ENCODE assay signal across 15 cellular contexts in the genomic region with DNA sequence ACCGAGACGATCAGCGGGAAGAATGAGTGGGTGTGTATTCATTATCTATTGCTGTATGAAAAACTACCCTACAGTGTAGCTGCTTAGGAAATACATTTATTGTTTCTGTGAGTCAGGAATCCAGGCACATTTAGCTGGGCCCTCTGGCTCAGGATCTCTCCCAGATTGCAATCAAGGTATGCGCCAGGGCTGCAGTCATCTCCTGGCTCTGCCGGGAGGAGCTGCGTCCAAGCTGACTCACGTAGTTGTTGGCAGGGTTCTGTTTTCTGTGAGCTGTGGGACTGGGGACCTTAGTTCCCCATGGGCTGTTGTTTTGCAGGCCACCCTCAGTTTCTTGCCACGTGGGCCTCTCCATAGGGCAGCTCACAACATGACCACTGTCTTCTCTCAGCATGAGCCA.
A peak's percentile ranks its signal among the peaks of the same experiment; 100 is the strongest.
DNase-seq lines count a peak whose midpoint lies in the region; ATAC-seq, FAIRE-seq and TF ChIP-seq lines count a peak whose summit lies in the region.
"Had no signal": no experiment of that assay in that cellular context is flagged by ENCODE, and none has a peak within 500 bp of the region (broad histone marks: within the 10 kb centered on the region; RNA-seq: fewer than 3 reads in every experiment).

No MANE protein-coding gene starts in this region.

- TF ChIP-seq CTCF in H1 (IDR thresholded peaks at IDR 0.05; ENCODE audit: control extremely low read depth in 1 of 3, insufficient read depth in 1 of 3, low read depth in 1 of 3, low read length in 3 of 3) (no peak), keratinocyte (optimal IDR thresholded peaks at IDR 0.05 in 1 of 3, IDR thresholded peaks at IDR 0.05 in 1 of 3, conservative IDR thresholded peaks at IDR 0.05 in 1 of 3; ENCODE audit: extremely low read depth in 1 of 3, insufficient read depth in 2 of 3, low read length in 3 of 3) (no peak), spleen (IDR thresholded peaks at IDR 0.05 in 8 of 11, conservative IDR thresholded peaks at IDR 0.05 in 3 of 11) (no peak)

- no peak overlapping the region for H3K4ac ChIP-seq in H1 (replicated peaks; ENCODE audit: insufficient read length, low read depth, low read length)

- H2BK20ac ChIP-seq in H1 (ENCODE audit: low read length): no peak overlapping the region

- 91% methylated on average over 8 of the region's 8 CpGs; no CpG with 5 or more reads in 1 of the 2 experiments for WGBS in H1 (ENCODE audit: extremely low coverage in 1 of 2, insufficient coverage in 1 of 2, insufficient read length in 1 of 2, insufficient replicate concordance in 2 of 2, low coverage in 1 of 2, low lambda C conversion rate in 2 of 2, missing lambda C conversion rate in 1 of 2), 2 experiments
- 96 to 99% (median 97%) methylated on average over 8 of the region's 8 CpGs for WGBS in spleen, 5 donors

- no peak for ATAC-seq in HG03571 (IDR thresholded peaks at IDR 0.05; ENCODE audit: unreplicated experiment)
- no peak for ATAC-seq in HG02571 (IDR thresholded peaks at IDR 0.05; ENCODE audit: unreplicated experiment)
- ATAC-seq: mucosa of descending colon had no signal

- H3K9me3 ChIP-seq in MG63 (peaks cover 4% of the 10 kb centered on the region; the same call in 1 of the 2 replicates), H1 (ENCODE audit: insufficient read depth in 2 of 2, low read depth in 1 of 2, low read length in 1 of 2) (no peaks in the 10 kb centered on the region), keratinocyte (ENCODE audit: control insufficient read depth, low read depth, low read length) (no peaks in the 10 kb centered on the region), spleen (no peaks in the 10 kb centered on the region)
- H3K9me3 ChIP-seq: mucosa of descending colon had no signal

- no peak for TF ChIP-seq RAD21 in H1 (IDR thresholded peaks at IDR 0.05 in 1 of 2, conservative IDR thresholded peaks at IDR 0.05 in 1 of 2; ENCODE audit: low read depth in 2 of 2, low read length in 2 of 2)

- H3K36me3 ChIP-seq in MG63 (peaks cover 5% of the 10 kb centered on the region; the same call in 1 of the 2 replicates), H1 (ENCODE audit: control insufficient read depth in 2 of 4, insufficient read depth in 4 of 4, low read length in 3 of 4) (no peaks in the 10 kb centered on the region), keratinocyte (ENCODE audit: control insufficient read depth in 2 of 2, extremely low read depth in 1 of 2, insufficient read depth in 2 of 2, low read length in 2 of 2) (no peaks in the 10 kb centered on the region), spleen (no peaks in the 10 kb centered on the region)

- H3K27me3 ChIP-seq in MG63 (no peaks in the 10 kb centered on the region), H1 (replicated peaks in 1 of 4; ENCODE audit: control insufficient read depth in 3 of 4, extremely low read depth in 1 of 4, insufficient read depth in 3 of 4, low read length in 3 of 4) (no peaks in the 10 kb centered on the region; a peak in 1 of 7 replicates), keratinocyte (ENCODE audit: control insufficient read depth, extremely low read depth, insufficient read depth, low read length) (no peaks in the 10 kb centered on the region), spleen (replicated peaks in 1 of 7) (no peaks in the 10 kb centered on the region)
- H3K27me3 ChIP-seq: hepatocyte had no signal

- no peak overlapping the region for H3K23ac ChIP-seq in H1 (ENCODE audit: insufficient read length)

- no peak overlapping the region for H3K14ac ChIP-seq in H1 (ENCODE audit: insufficient read length)

- H3K4me3 ChIP-seq in MG63: no peak overlapping the region
- no peak overlapping the region for H3K4me3 ChIP-seq in H1 (ENCODE audit: extremely low read depth in 1 of 4, insufficient read depth in 2 of 4, low read depth in 3 of 4, low read length in 4 of 4)
- H3K4me3 ChIP-seq in keratinocyte (ENCODE audit: control insufficient read depth in 2 of 3, extremely low read depth in 1 of 3, insufficient read depth in 2 of 3, low read depth in 1 of 3, low read length in 3 of 3): no peak overlapping the region
- H3K4me3 ChIP-seq in spleen: no peak overlapping the region
- H3K4me3 ChIP-seq: hepatocyte, mucosa of descending colon, smooth muscle cell had no signal

- H4K8ac ChIP-seq in H1 (ENCODE audit: extremely low read depth, insufficient read depth, low read length): no peak overlapping the region

- H3K9me1 ChIP-seq in keratinocyte (ENCODE audit: control insufficient read depth, extremely low read depth, insufficient read depth, low read length): no peaks in the 10 kb centered on the region

- H3K27ac ChIP-seq in H1 (ENCODE audit: low read depth, low read length) (no peak overlapping the region), keratinocyte (ENCODE audit: control insufficient read depth, insufficient read depth, low read length) (no peak overlapping the region), spleen (no peak overlapping the region)
- H3K27ac ChIP-seq: hepatocyte had no signal

- H3K4me1 ChIP-seq in H1 (replicated peaks in 1 of 4; ENCODE audit: control insufficient read depth in 3 of 4, insufficient read depth in 4 of 4, low read length in 3 of 4): no peaks in the 10 kb centered on the region
- peaks cover 7% of the 10 kb centered on the region for H3K4me1 ChIP-seq in keratinocyte (ENCODE audit: control insufficient read depth, extremely low read depth, insufficient read depth, low read length)
- H3K4me1 ChIP-seq in spleen: peaks cover 0 to 7% (median 2%) of the 10 kb centered on the region in 6 donors

- FAIRE-seq in H1 (lab: Jason Lieb, UNC) (no peak), keratinocyte (lab: Jason Lieb, UNC) (peak; percentile 87)
- FAIRE-seq: colon had no signal

- TF ChIP-seq POLR2A in H1 (IDR thresholded peaks at IDR 0.05; ENCODE audit: control extremely low read depth in 1 of 2, low read depth in 2 of 2, low read length in 2 of 2) (no peak), spleen (IDR thresholded peaks at IDR 0.05) (no peak)

- intact Hi-C loops in spleen (cut with DNase I; ENCODE audit: low total_unique reads): no loop called here

- H4K20me1 ChIP-seq in H1 (replicated peaks in 1 of 2; ENCODE audit: control insufficient read depth in 1 of 2, insufficient read depth in 2 of 2, low read length in 2 of 2): no peaks in the 10 kb centered on the region
- no peaks in the 10 kb centered on the region for H4K20me1 ChIP-seq in keratinocyte (ENCODE audit: control insufficient read depth, extremely low read depth, insufficient read depth, low read length)

- H2BK12ac ChIP-seq in H1 (ENCODE audit: low read depth, low read length): no peak overlapping the region

- H3K18ac ChIP-seq in H1 (ENCODE audit: extremely low read depth, low read length): no peak overlapping the region

- no peak overlapping the region for H2BK120ac ChIP-seq in H1 (replicated peaks; ENCODE audit: low read depth, low read length)

- DNase-seq in 8988T (peak; percentile 31), MG63 (peak; percentile 94), H1 (ENCODE audit: low read depth in 1 of 2, low spot score in 2 of 2) (no peak), keratinocyte (ENCODE audit: low read depth, low spot score) (peak; percentile 9), spleen (no peak), NCI-H1105 treated with DMSO at 0.1 percent for 48 hours (lab: John Stamatoyannopoulos, UW) (no peak)
- DNase-seq: DND-41; mucosa of descending colon; SHP77 treated with DMSO at 0.1 percent for 48 hours; stimulated activated CD8-positive, alpha-beta memory T cell treated with anti-CD3 and anti-CD28 coated beads, Interleukin-4, amount 100 ng/mL, for 48 hours had no signal

- CTCF ChIA-PET in H1 (lab: Charles Lee; ENCODE audit: partially characterized antibody): interaction anchor here (0.6 to 4.9 kb wide), 12 partner anchors 11 to 433 kb away, joined by 3 to 17 read pairs (median 4); no protein-coding TSS in a partner anchor

- peak overlapping the region; percentile 10 for H4K91ac ChIP-seq in H1 (replicated peaks; ENCODE audit: insufficient read length, low read length)

- H3K4me2 ChIP-seq in H1 (ENCODE audit: insufficient read depth in 1 of 2, low read depth in 2 of 2, low read length in 2 of 2) (no peak overlapping the region), keratinocyte (ENCODE audit: control insufficient read depth, extremely low read depth, insufficient read depth, low read depth, low read length) (peak overlapping the region; percentile 36)
- H3K4me2 ChIP-seq: hepatocyte, smooth muscle cell had no signal

- dilution Hi-C loops in keratinocyte (cut with MboI; ENCODE audit: extremely low pct_ligation_motif_present, low sequenced_read_pairs): no loop called here

- no peaks in the 10 kb centered on the region for H3K79me1 ChIP-seq in H1 (ENCODE audit: low read depth, low read length)

- H4K5ac ChIP-seq in H1 (ENCODE audit: insufficient read length, low read depth, low read length): no peak overlapping the region

- H2AK5ac ChIP-seq in H1 (ENCODE audit: low read depth, low read length): no peak overlapping the region

- H2BK15ac ChIP-seq in H1 (ENCODE audit: low read length): no peak overlapping the region

- no peak for TF ChIP-seq EP300 in H1 (IDR thresholded peaks at IDR 0.05; ENCODE audit: borderline replicate concordance in 1 of 2, low read depth in 2 of 2, low read length in 2 of 2)

- POLR2A ChIA-PET in H1 (lab: Charles Lee; ENCODE audit: partially characterized antibody): no interaction called here

- no peak overlapping the region for H2AFZ ChIP-seq in H1 (ENCODE audit: low read length)
- peak overlapping the region; percentile 37 for H2AFZ ChIP-seq in keratinocyte (ENCODE audit: control insufficient read depth, low read length)
- H2AFZ ChIP-seq: hepatocyte had no signal

- H3K9ac ChIP-seq in H1 (replicated peaks in 1 of 4; ENCODE audit: extremely low read depth in 1 of 4, low read depth in 3 of 4, low read length in 3 of 4) (no peak overlapping the region), keratinocyte (ENCODE audit: control insufficient read depth, extremely low read depth, insufficient read depth, low read length) (no peak overlapping the region)

- H2BK5ac ChIP-seq in H1 (ENCODE audit: low read depth, low read length): no peak overlapping the region

- no peaks in the 10 kb centered on the region for H3K23me2 ChIP-seq in H1 (ENCODE audit: low read depth, low read length)

- H3K79me2 ChIP-seq in H1 (ENCODE audit: control insufficient read depth in 1 of 2, insufficient read depth in 2 of 2, low read length in 2 of 2) (no peaks in the 10 kb centered on the region), keratinocyte (ENCODE audit: control insufficient read depth, insufficient read depth, low read length) (no peaks in the 10 kb centered on the region)

- H3K56ac ChIP-seq in H1 (replicated peaks; ENCODE audit: insufficient read length, low read depth, low read length): no peak overlapping the region

TF ChIP-seq in H1, 55 proteins besides CTCF, POLR2A, EP300 and RAD21 (continues in another document):
- TF ChIP-seq JUND (IDR thresholded peaks at IDR 0.05; ENCODE audit: low read length) (no peak), BCL11A (IDR thresholded peaks at IDR 0.05; ENCODE audit: low read depth in 2 of 2, low read length in 2 of 2) (no peak)
- TF ChIP-seq, protein P1, sequence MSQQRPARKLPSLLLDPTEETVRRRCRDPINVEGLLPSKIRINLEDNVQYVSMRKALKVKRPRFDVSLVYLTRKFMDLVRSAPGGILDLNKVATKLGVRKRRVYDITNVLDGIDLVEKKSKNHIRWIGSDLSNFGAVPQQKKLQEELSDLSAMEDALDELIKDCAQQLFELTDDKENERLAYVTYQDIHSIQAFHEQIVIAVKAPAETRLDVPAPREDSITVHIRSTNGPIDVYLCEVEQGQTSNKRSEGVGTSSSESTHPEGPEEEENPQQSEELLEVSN (IDR thresholded peaks at IDR 0.05): no peak

Comparison
In these comparisons a context has a peak if more than half of its experiments do, and no peak if none do; other contexts are left out.
1. DNase-seq: peak in 8988T (single experiment), MG63 (single experiment) and keratinocyte (single experiment); none in H1 (0 of 2), spleen (single experiment) and NCI-H1105 treated with DMSO at 0.1 percent for 48 hours (single experiment).